In genomic region chr1:182616130-182617074, GRCh38 we compare ENCODE assay signal across 1 cellular context.
TF ChIP-seq lines count a peak whose summit lies in the region.

No MANE protein-coding gene starts in this region.

TF ChIP-seq in HEK293, 187 proteins besides CTCF, POLR2A, EP300 and RAD21 (continued from another document and continues in another):
- TF ChIP-seq KLF16 (tag by site-specific recombination; IDR thresholded peaks at IDR 0.05) = peak; percentile 94
- TF ChIP-seq TSHZ1 (tag by site-specific recombination; IDR thresholded peaks at IDR 0.05; ENCODE audit: borderline replicate concordance) = peak; percentile 92
- no peak for TF ChIP-seq HOXD13 (CRISPR knock-in tag; IDR thresholded peaks at IDR 0.05; ENCODE audit: borderline replicate concordance)
- no peak for TF ChIP-seq ZNF274 (IDR thresholded peaks at IDR 0.05; ENCODE audit: low read length)
- no peak for TF ChIP-seq ZNF274 (tag by site-specific recombination; IDR thresholded peaks at IDR 0.05; ENCODE audit: borderline replicate concordance)
- no peak for TF ChIP-seq ZNF529 (tag by site-specific recombination; IDR thresholded peaks at IDR 0.05; ENCODE audit: insufficient replicate concordance)
- peak; percentile 98 for TF ChIP-seq SCRT2 (tag by site-specific recombination; IDR thresholded peaks at IDR 0.05)
- peak; percentile 80; the same call in 1 of the 2 replicates for TF ChIP-seq ZNF501 (tag by site-specific recombination; IDR thresholded peaks at IDR 0.05)
- TF ChIP-seq GLIS2 (tag by site-specific recombination; IDR thresholded peaks at IDR 0.05) = peak; percentile 94
- TF ChIP-seq, protein P1, sequence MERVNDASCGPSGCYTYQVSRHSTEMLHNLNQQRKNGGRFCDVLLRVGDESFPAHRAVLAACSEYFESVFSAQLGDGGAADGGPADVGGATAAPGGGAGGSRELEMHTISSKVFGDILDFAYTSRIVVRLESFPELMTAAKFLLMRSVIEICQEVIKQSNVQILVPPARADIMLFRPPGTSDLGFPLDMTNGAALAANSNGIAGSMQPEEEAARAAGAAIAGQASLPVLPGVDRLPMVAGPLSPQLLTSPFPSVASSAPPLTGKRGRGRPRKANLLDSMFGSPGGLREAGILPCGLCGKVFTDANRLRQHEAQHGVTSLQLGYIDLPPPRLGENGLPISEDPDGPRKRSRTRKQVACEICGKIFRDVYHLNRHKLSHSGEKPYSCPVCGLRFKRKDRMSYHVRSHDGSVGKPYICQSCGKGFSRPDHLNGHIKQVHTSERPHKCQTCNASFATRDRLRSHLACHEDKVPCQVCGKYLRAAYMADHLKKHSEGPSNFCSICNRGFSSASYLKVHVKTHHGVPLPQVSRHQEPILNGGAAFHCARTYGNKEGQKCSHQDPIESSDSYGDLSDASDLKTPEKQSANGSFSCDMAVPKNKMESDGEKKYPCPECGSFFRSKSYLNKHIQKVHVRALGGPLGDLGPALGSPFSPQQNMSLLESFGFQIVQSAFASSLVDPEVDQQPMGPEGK (tag by site-specific recombination; IDR thresholded peaks at IDR 0.05) = peak; percentile 99
- peak; percentile 31 for TF ChIP-seq REST (tag by site-specific recombination; IDR thresholded peaks at IDR 0.05)
- no peak for TF ChIP-seq ZNF624 (tag by site-specific recombination; IDR thresholded peaks at IDR 0.05)
- no peak; the same call in 1 of the 2 replicates for TF ChIP-seq TCF7L2 (IDR thresholded peaks at IDR 0.05; ENCODE audit: borderline replicate concordance, low read depth, low read length)
- TF ChIP-seq ZXDB (tag by site-specific recombination; IDR thresholded peaks at IDR 0.05) = peak; percentile 92
- TF ChIP-seq ZNF350 (tag by site-specific recombination; IDR thresholded peaks at IDR 0.05) = no peak
- TF ChIP-seq, protein P2, sequence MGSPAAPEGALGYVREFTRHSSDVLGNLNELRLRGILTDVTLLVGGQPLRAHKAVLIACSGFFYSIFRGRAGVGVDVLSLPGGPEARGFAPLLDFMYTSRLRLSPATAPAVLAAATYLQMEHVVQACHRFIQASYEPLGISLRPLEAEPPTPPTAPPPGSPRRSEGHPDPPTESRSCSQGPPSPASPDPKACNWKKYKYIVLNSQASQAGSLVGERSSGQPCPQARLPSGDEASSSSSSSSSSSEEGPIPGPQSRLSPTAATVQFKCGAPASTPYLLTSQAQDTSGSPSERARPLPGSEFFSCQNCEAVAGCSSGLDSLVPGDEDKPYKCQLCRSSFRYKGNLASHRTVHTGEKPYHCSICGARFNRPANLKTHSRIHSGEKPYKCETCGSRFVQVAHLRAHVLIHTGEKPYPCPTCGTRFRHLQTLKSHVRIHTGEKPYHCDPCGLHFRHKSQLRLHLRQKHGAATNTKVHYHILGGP (tag by site-specific recombination; IDR thresholded peaks at IDR 0.05) = no peak; the same call in 1 of the 2 replicates
- TF ChIP-seq EGR2 (tag by site-specific recombination; IDR thresholded peaks at IDR 0.05; ENCODE audit: low read depth) = peak; percentile 20; the same call in 1 of the 2 replicates
- TF ChIP-seq ZBTB6 (tag by site-specific recombination; IDR thresholded peaks at IDR 0.05) = peak; percentile 90
- TF ChIP-seq, protein P3, sequence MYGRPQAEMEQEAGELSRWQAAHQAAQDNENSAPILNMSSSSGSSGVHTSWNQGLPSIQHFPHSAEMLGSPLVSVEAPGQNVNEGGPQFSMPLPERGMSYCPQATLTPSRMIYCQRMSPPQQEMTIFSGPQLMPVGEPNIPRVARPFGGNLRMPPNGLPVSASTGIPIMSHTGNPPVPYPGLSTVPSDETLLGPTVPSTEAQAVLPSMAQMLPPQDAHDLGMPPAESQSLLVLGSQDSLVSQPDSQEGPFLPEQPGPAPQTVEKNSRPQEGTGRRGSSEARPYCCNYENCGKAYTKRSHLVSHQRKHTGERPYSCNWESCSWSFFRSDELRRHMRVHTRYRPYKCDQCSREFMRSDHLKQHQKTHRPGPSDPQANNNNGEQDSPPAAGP (tag by site-specific recombination; IDR thresholded peaks at IDR 0.05) = peak; percentile 86
- TF ChIP-seq REPIN1 (tag by site-specific recombination; IDR thresholded peaks at IDR 0.05; ENCODE audit: low read depth) = no peak
- peak; percentile 91 for TF ChIP-seq ZSCAN30 (tag by site-specific recombination; IDR thresholded peaks at IDR 0.05)
- TF ChIP-seq HOXA7 (CRISPR knock-in tag; IDR thresholded peaks at IDR 0.05; ENCODE audit: borderline replicate concordance) = no peak
- no peak for TF ChIP-seq ZNF521 (tag by site-specific recombination; IDR thresholded peaks at IDR 0.05)
- no peak for TF ChIP-seq ZBTB49 (tag by site-specific recombination; IDR thresholded peaks at IDR 0.05; ENCODE audit: low read depth)
- TF ChIP-seq ZNF488 (tag by site-specific recombination; IDR thresholded peaks at IDR 0.05) = peak; percentile 72; the same call in 1 of the 2 replicates
- peak; percentile 47; the same call in 1 of the 2 replicates for TF ChIP-seq SP3 (tag by site-specific recombination; IDR thresholded peaks at IDR 0.05)
- peak; percentile 93 for TF ChIP-seq ZBTB21 (tag by site-specific recombination; IDR thresholded peaks at IDR 0.05)
- peak; percentile 94 for TF ChIP-seq BCL11A (tag by site-specific recombination; IDR thresholded peaks at IDR 0.05; ENCODE audit: low read depth)
- peak; percentile 61; the same call in 1 of the 2 replicates for TF ChIP-seq KLF10 (tag by site-specific recombination; IDR thresholded peaks at IDR 0.05)
- peak; percentile 78; the same call in 1 of the 2 replicates for TF ChIP-seq OVOL3 (tag by site-specific recombination; IDR thresholded peaks at IDR 0.05)
- TF ChIP-seq ZNF184 (tag by site-specific recombination; IDR thresholded peaks at IDR 0.05) = no peak
- TF ChIP-seq ZNF341 (tag by site-specific recombination; IDR thresholded peaks at IDR 0.05; ENCODE audit: low read depth) = peak; percentile 95
- TF ChIP-seq ZNF10 (tag by site-specific recombination; IDR thresholded peaks at IDR 0.05) = peak; percentile 14; the same call in 1 of the 2 replicates
- TF ChIP-seq ZBTB1 (tag by site-specific recombination; IDR thresholded peaks at IDR 0.05) = no peak
- TF ChIP-seq, protein P4, sequence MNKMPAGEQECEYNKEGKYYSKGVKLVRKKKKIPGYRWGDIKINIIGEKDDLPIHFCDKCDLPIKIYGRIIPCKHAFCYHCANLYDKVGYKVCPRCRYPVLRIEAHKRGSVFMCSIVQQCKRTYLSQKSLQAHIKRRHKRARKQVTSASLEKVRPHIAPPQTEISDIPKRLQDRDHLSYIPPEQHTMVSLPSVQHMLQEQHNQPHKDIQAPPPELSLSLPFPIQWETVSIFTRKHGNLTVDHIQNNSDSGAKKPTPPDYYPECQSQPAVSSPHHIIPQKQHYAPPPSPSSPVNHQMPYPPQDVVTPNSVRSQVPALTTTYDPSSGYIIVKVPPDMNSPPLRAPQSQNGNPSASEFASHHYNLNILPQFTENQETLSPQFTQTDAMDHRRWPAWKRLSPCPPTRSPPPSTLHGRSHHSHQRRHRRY (tag by site-specific recombination; IDR thresholded peaks at IDR 0.05) = 0 out of 2 replicates have a peak, but pooled peaks have one; percentile 94
- no peak for TF ChIP-seq ZNF221 (tag by site-specific recombination; IDR thresholded peaks at IDR 0.05; ENCODE audit: borderline replicate concordance)
- peak; percentile 98 for TF ChIP-seq ZBTB10 (tag by site-specific recombination; IDR thresholded peaks at IDR 0.05)
- TF ChIP-seq ZNF24 (tag by site-specific recombination; IDR thresholded peaks at IDR 0.05) = peak; percentile 93
